Comparison of ENCODE assay signal across 9 cellular contexts in genomic region chr15:69595009-69595825, GRCh38.
A peak's percentile ranks its signal among the peaks of the same experiment; 100 is the strongest.
DNase-seq lines count a peak whose midpoint lies in the region; ATAC-seq, FAIRE-seq and TF ChIP-seq lines count a peak whose summit lies in the region.
"Had no signal": no experiment of that assay in that cellular context is flagged by ENCODE, and none has a peak within 500 bp of the region (broad histone marks: within the 10 kb centered on the region; RNA-seq: fewer than 3 reads in every experiment).

No MANE protein-coding gene starts in this region.

- TF ChIP-seq CTCF in breast epithelium (IDR thresholded peaks at IDR 0.05) (no peak), mammary epithelial cell (conservative IDR thresholded peaks at IDR 0.05 in 1 of 2, IDR thresholded peaks at IDR 0.05 in 1 of 2; ENCODE audit: extremely low read depth in 1 of 2, insufficient read depth in 1 of 2, low read depth in 1 of 2, low read length in 2 of 2) (no peak), bronchial epithelial cell (IDR thresholded peaks at IDR 0.05; ENCODE audit: insufficient read depth, low read length, severe bottlenecking) (no peak)

- no peaks in the 10 kb centered on the region for H3K9me3 Mint-ChIP-seq in activated T-helper 17 cell treated with anti-CD3 and anti-CD28 coated beads, Interleukin-2, amount 50 U/mL, for 72 hours

- DNase-seq in breast epithelium (ENCODE audit: low spot score in 2 of 2) (no peak), mammary epithelial cell (no peak), bronchial epithelial cell (ENCODE audit: low read depth) (no peak), midbrain (lab: John Stamatoyannopoulos, UW) (peak; percentile 12)
- no peak for DNase-seq in stimulated activated CD4-positive, alpha-beta T cell treated with anti-CD3 and anti-CD28 coated beads, Interleukin-15, amount 100 ng/mL, for 24 hours
- DNase-seq: activated CD4-positive, CD25-positive, alpha-beta regulatory T cell treated with anti-CD3 and anti-CD28 coated beads, Interleukin-2, amount 50 U/mL, for 72 hours had no signal

- WGBS in mammary epithelial cell (ENCODE audit: low coverage, missing lambda C conversion rate) = 51% methylated on average over 11 of the region's 12 CpGs

- H3K9me3 ChIP-seq in breast epithelium = no peaks in the 10 kb centered on the region
- H3K9me3 ChIP-seq in mammary epithelial cell (replicated peaks; ENCODE audit: insufficient read depth, low read length) = no peaks in the 10 kb centered on the region

- peaks cover 10% of the 10 kb centered on the region for H3K27me3 Mint-ChIP-seq in activated T-helper 17 cell treated with anti-CD3 and anti-CD28 coated beads, Interleukin-2, amount 50 U/mL, for 72 hours

- H3K4me1 ChIP-seq in breast epithelium = peaks cover 0 to 13% of the 10 kb centered on the region in 2 donors
- H3K4me1 ChIP-seq in mammary epithelial cell (ENCODE audit: insufficient read depth, low read length) = no peaks in the 10 kb centered on the region

- no peak overlapping the region for H3K27ac Mint-ChIP-seq in activated T-helper 17 cell treated with anti-CD3 and anti-CD28 coated beads, Interleukin-2, amount 50 U/mL, for 72 hours

- H3K79me2 ChIP-seq in mammary epithelial cell (ENCODE audit: insufficient read depth, low read length) = no peaks in the 10 kb centered on the region

- no peak overlapping the region for H2AFZ ChIP-seq in mammary epithelial cell (ENCODE audit: low read depth, low read length)

- CTCF ChIA-PET in mammary epithelial cell (lab: Charles Lee; ENCODE audit: low non-redundant PET) = no interaction called here

- in situ Hi-C loops in mammary epithelial cell (cut with MboI; ENCODE audit: low sequenced_read_pairs in 2 of 2) = no loop called here

- H3K27me3 ChIP-seq in breast epithelium (no peaks in the 10 kb centered on the region), mammary epithelial cell (ENCODE audit: insufficient read depth, low read length) (peaks cover 2% of the 10 kb centered on the region), bronchial epithelial cell (ENCODE audit: control insufficient read depth, insufficient read depth, low read length) (peaks cover 61% of the 10 kb centered on the region)

- no peak overlapping the region for H3K4me3 Mint-ChIP-seq in activated T-helper 17 cell treated with anti-CD3 and anti-CD28 coated beads, Interleukin-2, amount 50 U/mL, for 72 hours

- H3K27ac ChIP-seq in breast epithelium = peak overlapping the region; percentile 22 to 55
- H3K27ac ChIP-seq in mammary epithelial cell (ENCODE audit: insufficient read depth, low read depth, low read length) = no peak overlapping the region

- intact Hi-C loops in breast epithelium (cut with DNase I; ENCODE audit: low total_unique reads) (no loop called here), mammary epithelial cell (cut with micrococcal nuclease) (no loop called here)

- H3K9ac ChIP-seq in mammary epithelial cell (ENCODE audit: insufficient read depth, low read length) = no peak overlapping the region

- no peak for TF ChIP-seq POLR2A in breast epithelium (IDR thresholded peaks at IDR 0.05)

- no peak overlapping the region for H3K4me2 ChIP-seq in mammary epithelial cell (ENCODE audit: insufficient read depth, low read depth, low read length)

- H3K36me3 Mint-ChIP-seq in activated T-helper 17 cell treated with anti-CD3 and anti-CD28 coated beads, Interleukin-2, amount 50 U/mL, for 72 hours (ENCODE audit: low read depth) = no peaks in the 10 kb centered on the region

- dilution Hi-C loops in mammary epithelial cell (cut with HindIII; ENCODE audit: low sequenced_read_pairs) = no loop called here

- peak; percentile 13 for FAIRE-seq in bronchial epithelial cell (lab: Jason Lieb, UNC)

- no TSS peak for BruUV-seq in mammary epithelial cell (replicated peaks; lab: Mats Ljungman, UMichigan)

- H3K36me3 ChIP-seq in breast epithelium (no peaks in the 10 kb centered on the region), mammary epithelial cell (ENCODE audit: insufficient read depth, low read length) (no peaks in the 10 kb centered on the region), bronchial epithelial cell (ENCODE audit: control insufficient read depth, insufficient read depth, low read length) (no peaks in the 10 kb centered on the region)

- ATAC-seq in HG03354 (IDR thresholded peaks at IDR 0.05; ENCODE audit: poor library complexity, severe bottlenecking, unreplicated experiment) = no peak
- no peak for ATAC-seq in GM19452 (IDR thresholded peaks at IDR 0.05; ENCODE audit: unreplicated experiment)
- no peak for ATAC-seq in activated T-helper 17 cell treated with anti-CD3 and anti-CD28 coated beads, Interleukin-2, amount 50 U/mL, for 72 hours (replicated peaks)

- no peaks in the 10 kb centered on the region for H3K4me1 Mint-ChIP-seq in activated T-helper 17 cell treated with anti-CD3 and anti-CD28 coated beads, Interleukin-2, amount 50 U/mL, for 72 hours

- no peaks in the 10 kb centered on the region for H4K20me1 ChIP-seq in mammary epithelial cell (ENCODE audit: insufficient read depth, low read length)

- H3K4me3 ChIP-seq in breast epithelium = no peak overlapping the region
- no peak overlapping the region for H3K4me3 ChIP-seq in mammary epithelial cell (replicated peaks in 1 of 3; ENCODE audit: insufficient read depth in 1 of 3, low read depth in 2 of 3, low read length in 3 of 3)
- no peak overlapping the region for H3K4me3 ChIP-seq in bronchial epithelial cell (ENCODE audit: low read depth, low read length)
